ENCODE assay signal across 1 cellular context in genomic region chr11:82930734-82931133, GRCh38.
TF ChIP-seq lines count a peak whose summit lies in the region.

No MANE protein-coding gene starts in this region.

TF ChIP-seq in K562, 482 proteins besides CTCF, POLR2A, EP300 and RAD21:
- peak; percentile 74 for TF ChIP-seq HNRNPK (IDR thresholded peaks at IDR 0.05; ENCODE audit: low read depth, low read length, poor library complexity, severe bottlenecking)
- TF ChIP-seq ZNF263 (CRISPR knock-in tag; IDR thresholded peaks at IDR 0.05; ENCODE audit: borderline replicate concordance): no peak
- no peak for TF ChIP-seq RCOR1 (IDR thresholded peaks at IDR 0.05; ENCODE audit: borderline replicate concordance in 1 of 2, low read depth in 2 of 2, low read length in 2 of 2)
